Comparison of ENCODE assay signal across 20 cellular contexts in the genomic region with DNA sequence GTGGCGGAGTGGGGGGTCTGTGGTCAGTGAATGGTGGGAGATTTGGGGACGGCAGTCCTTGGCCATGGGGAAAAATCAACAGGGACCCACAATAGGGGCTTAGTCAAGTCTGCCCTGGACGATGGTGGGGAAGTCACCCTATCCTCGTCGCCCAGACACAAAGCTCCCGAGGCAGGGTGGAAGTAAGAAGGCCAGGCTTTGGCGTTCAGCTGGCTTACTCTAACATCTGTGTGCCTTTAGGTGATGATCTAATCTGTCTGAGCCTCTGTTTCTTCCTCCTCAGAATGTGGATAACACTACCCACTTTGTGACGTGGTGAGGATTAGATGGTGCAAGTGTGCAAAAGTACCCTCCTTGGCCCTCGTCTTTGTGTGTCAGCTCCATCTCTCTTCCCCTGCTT.
"Had no signal": no experiment of that assay in that cellular context is flagged by ENCODE, and none has a peak within 500 bp of the region (broad histone marks: within the 10 kb centered on the region; RNA-seq: fewer than 3 reads in every experiment).

No MANE protein-coding gene starts in this region.

- DNase-seq: activated CD4-positive, alpha-beta memory T cell treated with anti-CD3 and anti-CD28 coated beads for 36 hours; activated CD4-positive, CD25-positive, alpha-beta regulatory T cell treated with anti-CD3 and anti-CD28 coated beads, Interleukin-2, amount 50 U/mL, for 72 hours; activated CD8-positive, alpha-beta memory T cell treated with anti-CD3 and anti-CD28 coated beads, Interleukin-2, amount 10 ng/mL, durations not matched to agents 7 days and 5 days; activated T-cell treated with anti-CD3 and anti-CD28 coated beads, Interleukin-2, amount 50 U/mL, for 1 hour; adrenal gland; cortex of kidney; effector CD4-positive, alpha-beta T cell; immature natural killer cell; naive thymus-derived CD8-positive, alpha-beta T cell; occipital lobe; small intestine; stimulated activated CD4-positive, alpha-beta T cell treated with anti-CD3 and anti-CD28 coated beads, Interleukin-4, amount 100 ng/mL, for 4 hours; stimulated activated CD8-positive, alpha-beta memory T cell treated with anti-CD3 and anti-CD28 coated beads, Interleukin-4, amount 100 ng/mL, for 48 hours had no signal

- H3K36me3 Mint-ChIP-seq: activated CD4-positive, alpha-beta memory T cell treated with anti-CD3 and anti-CD28 coated beads for 36 hours; activated CD8-positive, alpha-beta memory T cell treated with anti-CD3 and anti-CD28 coated beads, Interleukin-2, amount 10 ng/mL, durations not matched to agents 7 days and 5 days; activated naive CD4-positive, alpha-beta T cell treated with anti-CD3 and anti-CD28 coated beads, Interleukin-2, amount 50 U/mL, for 24 hours; immature natural killer cell; naive thymus-derived CD8-positive, alpha-beta T cell; type B pancreatic cell had no signal

- H3K9me3 Mint-ChIP-seq: activated CD4-positive, alpha-beta memory T cell treated with anti-CD3 and anti-CD28 coated beads for 36 hours; activated naive CD4-positive, alpha-beta T cell treated with anti-CD3 and anti-CD28 coated beads, Interleukin-2, amount 50 U/mL, for 24 hours; immature natural killer cell; naive thymus-derived CD8-positive, alpha-beta T cell; stimulated activated naive CD8-positive, alpha-beta T cell treated with anti-CD3 and anti-CD28 coated beads, Interleukin-15, Interleukin-2, amounts not matched to agents 100 ng/mL and 50 ng/mL, for 24 hours; T-helper 2 cell treated with Interferon-gamma antibody and Interleukin-4, amounts not matched to agents 5 μg/mL and 100 μg/mL, for 36 hours; type B pancreatic cell had no signal

- H3K4me3 ChIP-seq: adrenal gland, right atrium auricular region, suprapubic skin had no signal

- H3K27me3 ChIP-seq: adrenal gland, right atrium auricular region had no signal

- H3K4me1 Mint-ChIP-seq: activated CD8-positive, alpha-beta memory T cell treated with anti-CD3 and anti-CD28 coated beads, Interleukin-2, amount 10 ng/mL, durations not matched to agents 7 days and 5 days; activated naive CD4-positive, alpha-beta T cell treated with anti-CD3 and anti-CD28 coated beads, Interleukin-2, amount 50 U/mL, for 24 hours; immature natural killer cell; naive thymus-derived CD8-positive, alpha-beta T cell had no signal

- H3K27ac Mint-ChIP-seq: activated CD4-positive, alpha-beta memory T cell treated with anti-CD3 and anti-CD28 coated beads for 36 hours; activated CD8-positive, alpha-beta memory T cell treated with anti-CD3 and anti-CD28 coated beads, Interleukin-2, amount 10 ng/mL, durations not matched to agents 7 days and 5 days; activated naive CD4-positive, alpha-beta T cell treated with anti-CD3 and anti-CD28 coated beads, Interleukin-2, amount 50 U/mL, for 24 hours; immature natural killer cell; naive thymus-derived CD8-positive, alpha-beta T cell; progenitor cell of endocrine pancreas; stimulated activated naive CD8-positive, alpha-beta T cell treated with anti-CD3 and anti-CD28 coated beads, Interleukin-15, Interleukin-2, amounts not matched to agents 100 ng/mL and 50 ng/mL, for 24 hours; T-helper 2 cell treated with Interferon-gamma antibody and Interleukin-4, amounts not matched to agents 5 μg/mL and 100 μg/mL, for 36 hours; type B pancreatic cell had no signal

- H3K4me1 ChIP-seq: right atrium auricular region had no signal

- ATAC-seq: activated CD8-positive, alpha-beta memory T cell treated with anti-CD3 and anti-CD28 coated beads, Interleukin-2, amount 10 ng/mL, durations not matched to agents 7 days and 5 days; naive thymus-derived CD8-positive, alpha-beta T cell had no signal

- H3K27ac ChIP-seq: adrenal gland, right atrium auricular region, suprapubic skin had no signal

- H3K9me3 ChIP-seq: adrenal gland, right atrium auricular region, suprapubic skin had no signal

- H3K4me3 Mint-ChIP-seq: activated CD4-positive, alpha-beta memory T cell treated with anti-CD3 and anti-CD28 coated beads for 36 hours; activated CD8-positive, alpha-beta memory T cell treated with anti-CD3 and anti-CD28 coated beads, Interleukin-2, amount 10 ng/mL, durations not matched to agents 7 days and 5 days; activated naive CD4-positive, alpha-beta T cell treated with anti-CD3 and anti-CD28 coated beads, Interleukin-2, amount 50 U/mL, for 24 hours; immature natural killer cell; naive thymus-derived CD8-positive, alpha-beta T cell; stimulated activated naive CD8-positive, alpha-beta T cell treated with anti-CD3 and anti-CD28 coated beads, Interleukin-15, Interleukin-2, amounts not matched to agents 100 ng/mL and 50 ng/mL, for 24 hours; T-helper 2 cell treated with Interferon-gamma antibody and Interleukin-4, amounts not matched to agents 5 μg/mL and 100 μg/mL, for 36 hours; type B pancreatic cell had no signal

- H3K36me3 ChIP-seq: adrenal gland, right atrium auricular region, suprapubic skin had no signal
